ENCODE assay signal across 10 cellular contexts in genomic region chr16:87608400-87608985, GRCh38. TPM values are rescaled to one million over a fixed set of nuclear protein-coding genes. Genes with fewer than 3 reads are reported as not detected.
A peak's percentile ranks its signal among the peaks of the same experiment; 100 is the strongest.
DNase-seq lines count a peak whose midpoint lies in the region; ATAC-seq, FAIRE-seq and TF ChIP-seq lines count a peak whose summit lies in the region.
"Had no signal": no experiment of that assay in that cellular context is flagged by ENCODE, and none has a peak within 500 bp of the region (broad histone marks: within the 10 kb centered on the region; RNA-seq: fewer than 3 reads in every experiment).

No MANE protein-coding gene starts in this region.

- H3K9me3 Mint-ChIP-seq in stimulated activated naive CD8-positive, alpha-beta T cell treated with anti-CD3 and anti-CD28 coated beads, Interleukin-15, amount 100 ng/mL, for 72 hours = peaks cover 0 to 7% of the 10 kb centered on the region in 2 donors
- H3K9me3 Mint-ChIP-seq: dendritic cell treated with granulocyte-macrophage colony-stimulating factor and Interleukin-4, amounts not matched to agents 40 ng/mL and 50 ng/mL, for 4 days; stimulated activated naive CD8-positive, alpha-beta T cell treated with anti-CD3 and anti-CD28 coated beads, Interleukin-15, Interleukin-2, amounts not matched to agents 100 ng/mL and 50 ng/mL, for 24 hours had no signal

- no peak overlapping the region for H3K4me3 Mint-ChIP-seq in stimulated activated naive CD8-positive, alpha-beta T cell treated with anti-CD3 and anti-CD28 coated beads, Interleukin-15, amount 100 ng/mL, for 72 hours
- H3K4me3 Mint-ChIP-seq: dendritic cell treated with granulocyte-macrophage colony-stimulating factor and Interleukin-4, amounts not matched to agents 40 ng/mL and 50 ng/mL, for 4 days; stimulated activated naive CD8-positive, alpha-beta T cell treated with anti-CD3 and anti-CD28 coated beads, Interleukin-15, Interleukin-2, amounts not matched to agents 100 ng/mL and 50 ng/mL, for 24 hours had no signal

- no peak overlapping the region for H3K27ac ChIP-seq in kidney (ENCODE audit: low read depth in 2 of 2, low read length in 2 of 2)

- peaks cover 24% of the 10 kb centered on the region for H3K27me3 ChIP-seq in NT2/D1 (ENCODE audit: insufficient read depth, insufficient read length)

- DNase-seq in GM10266 (ENCODE audit: extremely low spot score) (peak; percentile 79), NT2/D1 (ENCODE audit: low read depth, low spot score) (peak; percentile 56), amniotic epithelial cell (ENCODE audit: low read depth) (peak; percentile 46), kidney (peak; percentile 87), lower leg skin (ENCODE audit: low spot score in 2 of 2) (no peak), NCI-H2029 treated with DMSO at 0.1 percent for 48 hours (lab: John Stamatoyannopoulos, UW) (no peak)
- peak; percentile 24 to 32 for DNase-seq in stimulated activated naive CD8-positive, alpha-beta T cell treated with anti-CD3 and anti-CD28 coated beads, Interleukin-15, amount 100 ng/mL, for 72 hours

- H3K4me1 ChIP-seq in NT2/D1 (ENCODE audit: insufficient read depth, insufficient read length) (peaks cover 11% of the 10 kb centered on the region), kidney (ENCODE audit: control insufficient read depth in 1 of 2, insufficient read depth in 1 of 2, low read depth in 1 of 2, low read length in 2 of 2) (no peaks in the 10 kb centered on the region)

- no peak for FAIRE-seq in kidney (lab: Jason Lieb, UNC)

- H3K9me3 ChIP-seq in NT2/D1 (ENCODE audit: insufficient read depth, low read length) (no peaks in the 10 kb centered on the region), kidney (ENCODE audit: control insufficient read depth in 1 of 2, low read length in 2 of 2) (no peaks in the 10 kb centered on the region)

- ATAC-seq in stimulated activated naive CD8-positive, alpha-beta T cell treated with anti-CD3 and anti-CD28 coated beads, Interleukin-15, amount 100 ng/mL, for 72 hours = no peak
- no peak for ATAC-seq in HG02970 (IDR thresholded peaks at IDR 0.05; ENCODE audit: low FRiP score, unreplicated experiment)

- TF ChIP-seq CTCF in GM10266 (IDR thresholded peaks at IDR 0.05; ENCODE audit: control insufficient read depth, insufficient read depth, low read depth, missing control alignments) (no peak), kidney (IDR thresholded peaks at IDR 0.05; ENCODE audit: borderline replicate concordance, extremely low read depth, insufficient read depth) (no peak), lower leg skin (IDR thresholded peaks at IDR 0.05) (no peak)

- H3K36me3 ChIP-seq in NT2/D1 (ENCODE audit: insufficient read depth, insufficient read length, low read length) (peaks cover 3% of the 10 kb centered on the region), kidney (ENCODE audit: control insufficient read depth in 1 of 2, insufficient read depth in 2 of 2, low read length in 2 of 2) (no peaks in the 10 kb centered on the region)

- H3K27ac Mint-ChIP-seq in stimulated activated naive CD8-positive, alpha-beta T cell treated with anti-CD3 and anti-CD28 coated beads, Interleukin-15, amount 100 ng/mL, for 72 hours = no peak overlapping the region
- H3K27ac Mint-ChIP-seq: dendritic cell treated with granulocyte-macrophage colony-stimulating factor and Interleukin-4, amounts not matched to agents 40 ng/mL and 50 ng/mL, for 4 days; stimulated activated naive CD8-positive, alpha-beta T cell treated with anti-CD3 and anti-CD28 coated beads, Interleukin-15, Interleukin-2, amounts not matched to agents 100 ng/mL and 50 ng/mL, for 24 hours had no signal

- peaks cover 70% of the 10 kb centered on the region for H3K27me3 Mint-ChIP-seq in stimulated activated naive CD8-positive, alpha-beta T cell treated with anti-CD3 and anti-CD28 coated beads, Interleukin-15, amount 100 ng/mL, for 72 hours

- intact Hi-C loops in kidney (cut with DNase I) = no loop called here
- intact Hi-C loops in lower leg skin (cut with DNase I; ENCODE audit: low total_unique reads) = no loop called here

- WGBS in lower leg skin, 2 donors = 44 to 53% methylated on average over 20 of the region's 20 CpGs

- no peak for TF ChIP-seq POLR2A in lower leg skin (IDR thresholded peaks at IDR 0.05)

- no peak overlapping the region for H3K9ac ChIP-seq in NT2/D1 (ENCODE audit: insufficient read length, low read depth)
- no peak overlapping the region for H3K9ac ChIP-seq in kidney (ENCODE audit: low read length in 2 of 2)

- H3K4me1 Mint-ChIP-seq in stimulated activated naive CD8-positive, alpha-beta T cell treated with anti-CD3 and anti-CD28 coated beads, Interleukin-15, amount 100 ng/mL, for 72 hours = peaks cover 9% of the 10 kb centered on the region

- H3K4me3 ChIP-seq in NT2/D1 (ENCODE audit: insufficient read length, low read depth) (no peak overlapping the region), kidney (ENCODE audit: low read length in 2 of 2) (no peak overlapping the region), lower leg skin (ENCODE audit: low read depth, poor library complexity, severe bottlenecking) (no peak overlapping the region)

RNA-seq across cellular contexts. Expression of gene JPH3, which starts 6.2 kb away (rescaled TPM):
- total RNA-seq in kidney = 0.69 TPM
- not detected for polyA plus RNA-seq in kidney (ENCODE audit: insufficient read depth, low read depth, low replicate concordance)
- total RNA-seq in lower leg skin = not detected

Comparison
In these comparisons a context has a peak if more than half of its experiments do, and no peak if none do; other contexts are left out.
1. DNase-seq: peak in GM10266 (single experiment), NT2/D1 (single experiment), amniotic epithelial cell (single experiment), kidney (single experiment) and stimulated activated naive CD8-positive, alpha-beta T cell treated with anti-CD3 and anti-CD28 coated beads, Interleukin-15, amount 100 ng/mL, for 72 hours (2 of 2); none in lower leg skin (0 of 2) and NCI-H2029 treated with DMSO at 0.1 percent for 48 hours (single experiment).